ENCODE assay signal across 1 cellular context in the genomic region with DNA sequence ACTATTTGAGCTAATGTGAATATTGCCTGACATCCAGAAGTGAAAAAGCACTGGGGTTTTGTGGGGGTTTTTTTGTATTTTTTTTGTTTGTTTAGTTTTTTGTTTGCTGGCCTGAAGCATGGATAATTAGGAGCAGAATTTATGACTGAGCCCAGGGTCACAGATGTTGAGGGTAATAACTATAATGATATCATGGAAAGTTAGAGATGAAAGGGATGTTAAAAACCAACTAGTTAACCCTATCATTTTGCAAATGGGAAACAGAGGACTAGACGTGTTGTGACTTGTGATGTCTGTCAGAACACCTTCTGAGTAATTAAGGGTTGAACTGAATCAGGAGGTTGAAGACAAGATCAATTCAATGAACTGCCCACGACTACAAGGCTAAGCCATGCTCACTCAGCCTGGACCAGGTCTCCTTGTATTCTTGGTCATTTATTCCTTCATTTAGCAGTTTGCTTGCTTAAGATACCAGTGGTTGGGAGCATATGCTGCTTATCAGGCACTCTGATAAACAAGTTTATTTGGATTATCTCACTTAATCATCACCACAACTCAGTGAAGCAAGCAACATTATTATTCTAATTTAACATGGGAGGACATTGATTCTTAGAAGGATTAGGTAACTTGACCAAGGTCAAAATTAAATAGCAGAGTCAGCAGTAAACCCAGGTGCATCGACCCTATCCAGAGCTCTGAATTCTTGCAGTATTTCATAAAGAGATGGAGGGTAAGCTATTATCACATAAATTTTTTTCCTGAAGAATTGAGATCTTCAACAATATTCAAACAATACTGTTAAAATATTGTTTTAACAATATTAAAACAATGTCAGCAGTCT.
TF ChIP-seq lines count a peak whose summit lies in the region.

No MANE protein-coding gene starts in this region.

TF ChIP-seq in K562, 482 proteins besides CTCF, POLR2A, EP300 and RAD21 (continued from another document):
- TF ChIP-seq, protein P1, sequence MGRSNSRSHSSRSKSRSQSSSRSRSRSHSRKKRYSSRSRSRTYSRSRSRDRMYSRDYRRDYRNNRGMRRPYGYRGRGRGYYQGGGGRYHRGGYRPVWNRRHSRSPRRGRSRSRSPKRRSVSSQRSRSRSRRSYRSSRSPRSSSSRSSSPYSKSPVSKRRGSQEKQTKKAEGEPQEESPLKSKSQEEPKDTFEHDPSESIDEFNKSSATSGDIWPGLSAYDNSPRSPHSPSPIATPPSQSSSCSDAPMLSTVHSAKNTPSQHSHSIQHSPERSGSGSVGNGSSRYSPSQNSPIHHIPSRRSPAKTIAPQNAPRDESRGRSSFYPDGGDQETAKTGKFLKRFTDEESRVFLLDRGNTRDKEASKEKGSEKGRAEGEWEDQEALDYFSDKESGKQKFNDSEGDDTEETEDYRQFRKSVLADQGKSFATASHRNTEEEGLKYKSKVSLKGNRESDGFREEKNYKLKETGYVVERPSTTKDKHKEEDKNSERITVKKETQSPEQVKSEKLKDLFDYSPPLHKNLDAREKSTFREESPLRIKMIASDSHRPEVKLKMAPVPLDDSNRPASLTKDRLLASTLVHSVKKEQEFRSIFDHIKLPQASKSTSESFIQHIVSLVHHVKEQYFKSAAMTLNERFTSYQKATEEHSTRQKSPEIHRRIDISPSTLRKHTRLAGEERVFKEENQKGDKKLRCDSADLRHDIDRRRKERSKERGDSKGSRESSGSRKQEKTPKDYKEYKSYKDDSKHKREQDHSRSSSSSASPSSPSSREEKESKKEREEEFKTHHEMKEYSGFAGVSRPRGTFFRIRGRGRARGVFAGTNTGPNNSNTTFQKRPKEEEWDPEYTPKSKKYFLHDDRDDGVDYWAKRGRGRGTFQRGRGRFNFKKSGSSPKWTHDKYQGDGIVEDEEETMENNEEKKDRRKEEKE (IDR thresholded peaks at IDR 0.05; ENCODE audit: borderline replicate concordance in 1 of 2, control insufficient read depth in 1 of 2, low read depth in 2 of 2, low read length in 1 of 2) = no peak
TF ChIP-seq in K562: peak in this region for 5.
